In genomic region chr20:40477805-40478204, GRCh38 we compare ENCODE assay signal across 14 cellular contexts.
"Had no signal": no experiment of that assay in that cellular context is flagged by ENCODE, and none has a peak within 500 bp of the region (broad histone marks: within the 10 kb centered on the region; RNA-seq: fewer than 3 reads in every experiment).

No MANE protein-coding gene starts in this region.

- H3K9me3 ChIP-seq: ascending aorta, breast epithelium, lower lobe of right lung, sigmoid colon, thoracic aorta, upper lobe of right lung had no signal

- H3K27ac ChIP-seq: ascending aorta, breast epithelium, lower lobe of right lung, sigmoid colon, thoracic aorta, upper lobe of right lung had no signal

- H3K4me3 ChIP-seq: ascending aorta, breast epithelium, lower lobe of right lung, sigmoid colon, thoracic aorta, upper lobe of right lung had no signal

- H3K36me3 ChIP-seq: ascending aorta, breast epithelium, lower lobe of right lung, sigmoid colon, thoracic aorta, upper lobe of right lung had no signal

- H3K4me1 ChIP-seq: ascending aorta, breast epithelium, lower lobe of right lung, sigmoid colon, upper lobe of right lung had no signal

- H3K27me3 ChIP-seq: ascending aorta, breast epithelium, sigmoid colon, upper lobe of right lung had no signal

- ATAC-seq: activated naive CD8-positive, alpha-beta T cell treated with anti-CD3 and anti-CD28 coated beads, Interleukin-2, amount 50 U/mL, for 24 hours; lower lobe of right lung; stimulated activated naive CD8-positive, alpha-beta T cell treated with anti-CD3 and anti-CD28 coated beads, Interleukin-15, amount 100 ng/mL, for 72 hours; upper lobe of right lung had no signal

- DNase-seq: activated CD4-positive, alpha-beta T cell treated with anti-CD3 and anti-CD28 coated beads, Interleukin-2, amount 50 U/mL, for 4 hours; activated CD4-positive, CD25-positive, alpha-beta regulatory T cell treated with anti-CD3 and anti-CD28 coated beads, Interleukin-2, amount 50 U/mL, for 72 hours; activated naive CD4-positive, alpha-beta T cell treated with anti-CD3 and anti-CD28 coated beads for 36 hours; activated naive CD8-positive, alpha-beta T cell treated with anti-CD3 and anti-CD28 coated beads, Interleukin-2, amount 50 U/mL, for 24 hours; activated T-cell treated with anti-CD3 and anti-CD28 coated beads for 4 hours; lower lobe of right lung; midbrain; sigmoid colon; stimulated activated CD4-positive, alpha-beta T cell treated with anti-CD3 and anti-CD28 coated beads, Interleukin-1b, Interleukin-23, amount 100 ng/mL, for 48 hours; stimulated activated naive CD8-positive, alpha-beta T cell treated with anti-CD3 and anti-CD28 coated beads, Interleukin-15, amount 100 ng/mL, for 72 hours; upper lobe of right lung had no signal
